9 cellular contexts compared by ENCODE assay signal in genomic region chr17:17445925-17446665, GRCh38. TPM values are rescaled to one million over a fixed set of nuclear protein-coding genes. Genes with fewer than 3 reads are reported as not detected.
A peak's percentile ranks its signal among the peaks of the same experiment; 100 is the strongest.
DNase-seq lines count a peak whose midpoint lies in the region; ATAC-seq, FAIRE-seq and TF ChIP-seq lines count a peak whose summit lies in the region.
"Had no signal": no experiment of that assay in that cellular context is flagged by ENCODE, and none has a peak within 500 bp of the region (broad histone marks: within the 10 kb centered on the region; RNA-seq: fewer than 3 reads in every experiment).

No MANE protein-coding gene starts in this region.

- no peak overlapping the region; a peak in 1 of 4 replicates for H3K9ac ChIP-seq in K562 (ENCODE audit: insufficient read depth in 1 of 2, low read depth in 2 of 2, low read length in 2 of 2)

- H3K4me3 ChIP-seq in A549: peak overlapping the region; percentile 14; the same call in 1 of the 3 replicates
- H3K4me3 ChIP-seq in K562: no peak overlapping the region
- no peak overlapping the region for H3K4me3 ChIP-seq in right lobe of liver

- H4K20me1 ChIP-seq in K562 (replicated peaks; ENCODE audit: control insufficient read depth, insufficient read depth, low read length): no peaks in the 10 kb centered on the region

- H3K4me2 ChIP-seq in A549 (peak overlapping the region; percentile 83), K562 (ENCODE audit: insufficient read depth, low read length) (no peak overlapping the region)

- H3K9me3 ChIP-seq in A549 (peaks cover 11% of the 10 kb centered on the region; the same call in 2 of the 3 replicates), K562 (replicated peaks; ENCODE audit: control insufficient read depth, insufficient read depth, low read depth, low read length) (no peaks in the 10 kb centered on the region; the same call in 1 of the 2 replicates), right lobe of liver (no peaks in the 10 kb centered on the region)

- WGBS in A549 (ENCODE audit: missing lambda C conversion rate): 3% methylated on average over 12 of the region's 12 CpGs
- WGBS in K562 (ENCODE audit: insufficient coverage, low coverage, missing lambda C conversion rate): 7% methylated on average over 10 of the region's 12 CpGs
- WGBS in right lobe of liver (ENCODE audit: insufficient coverage, low coverage, low lambda C conversion rate, missing lambda C conversion rate): 20% methylated on average over 11 of the region's 12 CpGs

- TF ChIP-seq CTCF in A549 (IDR thresholded peaks at IDR 0.05) (no peak), K562 (IDR thresholded peaks at IDR 0.05 in 2 of 3, conservative IDR thresholded peaks at IDR 0.05 in 1 of 3; ENCODE audit: insufficient read depth in 2 of 3, low read depth in 1 of 3, low read length in 3 of 3) (no peak), right lobe of liver (IDR thresholded peaks at IDR 0.05) (no peak)

- no peaks in the 10 kb centered on the region for H3K79me2 ChIP-seq in K562 (ENCODE audit: control insufficient read depth, insufficient read depth, low read length)

- POLR2A ChIA-PET in A549 (lab: Yijun Ruan, JAX) (interaction anchor here (0.7 to 2.8 kb wide), 3 partner anchors 11 to 145 kb away, joined by 3 to 12 read pairs (median 11); partner anchors contain the start of gene RASD1), K562 (lab: Yijun Ruan, JAX) (interaction anchor here (0.7 kb wide), 1 partner anchor 530 kb away, joined by 3 read pairs; no protein-coding TSS in a partner anchor)

- peaks cover 3% of the 10 kb centered on the region for H3K9me3 Mint-ChIP-seq in stimulated activated effector memory CD8-positive, alpha-beta T cell treated with anti-CD3 and anti-CD28 coated beads, Interleukin-12 subunit alpha, Interleukin-12 subunit beta, amount 100 ng/mL, for 72 hours

- peak; percentile 5 to 49; a peak in 3 of 5 replicates for TF ChIP-seq RAD21 in A549 (conservative IDR thresholded peaks at IDR 0.05 in 1 of 2, IDR thresholded peaks at IDR 0.05 in 1 of 2)
- TF ChIP-seq RAD21 in K562 (CRISPR knock-in tag; conservative IDR thresholded peaks at IDR 0.05 in 1 of 2, IDR thresholded peaks at IDR 0.05 in 1 of 2): no peak

- H3K4me1 ChIP-seq in A549 (peaks cover 48% of the 10 kb centered on the region), K562 (replicated peaks in 1 of 2; ENCODE audit: control insufficient read depth in 2 of 2, insufficient read depth in 2 of 2, low read length in 2 of 2) (peaks cover 0 to 3% of the 10 kb centered on the region in 2 experiments; a peak in 3 of 5 replicates), right lobe of liver (peaks cover 0 to 42% (median 19%) of the 10 kb centered on the region in 4 donors)

- FAIRE-seq in A549 (lab: Jason Lieb, UNC) (peak; percentile 95), K562 (lab: Jason Lieb, UNC) (no peak)

- H3K27me3 ChIP-seq in K562 (ENCODE audit: control insufficient read depth in 2 of 2, insufficient read depth in 2 of 2, low read length in 2 of 2) (peaks cover 16 to 50% of the 10 kb centered on the region in 2 experiments; a peak in 4 of 5 replicates), right lobe of liver (no peaks in the 10 kb centered on the region)

- no peak for TF ChIP-seq POLR2A in A549 (IDR thresholded peaks at IDR 0.05; ENCODE audit: low read length)
- TF ChIP-seq POLR2A in K562 (conservative IDR thresholded peaks at IDR 0.05): no peak
- TF ChIP-seq POLR2A in right lobe of liver (IDR thresholded peaks at IDR 0.05): no peak

- BruUV-seq in K562 (replicated peaks; lab: Mats Ljungman, UMichigan): no TSS peak

- in situ Hi-C loops in K562 (cut with MboI): no loop called here

- TF ChIP-seq EP300 in A549 (IDR thresholded peaks at IDR 0.05) (peak; percentile 90 to 97; a peak in 4 of 5 replicates), K562 (IDR thresholded peaks at IDR 0.05; ENCODE audit: low read length) (no peak)

- H3K36me3 Mint-ChIP-seq in stimulated activated effector memory CD8-positive, alpha-beta T cell treated with anti-CD3 and anti-CD28 coated beads, Interleukin-12 subunit alpha, Interleukin-12 subunit beta, amount 100 ng/mL, for 72 hours: no peaks in the 10 kb centered on the region

- H3K9me1 ChIP-seq in K562 (ENCODE audit: control insufficient read depth, insufficient read depth, low read length): no peaks in the 10 kb centered on the region

- CTCF ChIA-PET in A549 (lab: Yijun Ruan, JAX): interaction anchor here (0.8 to 6.5 kb wide), 15 partner anchors 11 to 305 kb away, joined by 3 to 48 read pairs (median 4); partner anchors contain the start of gene RASD1
- CTCF ChIA-PET in K562 (lab: Yijun Ruan, JAX; ENCODE audit: low intra/inter-chr PET ratio): no interaction called here

- H3K4me3 Mint-ChIP-seq in stimulated activated effector memory CD8-positive, alpha-beta T cell treated with anti-CD3 and anti-CD28 coated beads, Interleukin-12 subunit alpha, Interleukin-12 subunit beta, amount 100 ng/mL, for 72 hours: no peak overlapping the region

- DNase-seq in A549 (ENCODE audit: low read depth in 1 of 2, low spot score in 1 of 2): peak; percentile 98
- peak; percentile 90 for DNase-seq in HT-29 (ENCODE audit: low spot score)
- no peak for DNase-seq in K562 (ENCODE audit: extremely low read depth in 1 of 4, low spot score in 3 of 4)
- DNase-seq in right lobe of liver: peak; percentile 78 to 87 (median 85)
- no peak for DNase-seq in stimulated activated effector memory CD8-positive, alpha-beta T cell treated with anti-CD3 and anti-CD28 coated beads, Interleukin-12 subunit alpha, Interleukin-12 subunit beta, amount 100 ng/mL, for 72 hours (ENCODE audit: low spot score in 2 of 2)
- DNase-seq in DMS114 treated with DMSO at 0.1 percent for 48 hours (lab: John Stamatoyannopoulos, UW; ENCODE audit: unreplicated experiment): no peak
- DNase-seq: activated CD4-positive, alpha-beta T cell treated with anti-CD3 and anti-CD28 coated beads for 1 hour had no signal

- H3K27ac Mint-ChIP-seq in stimulated activated effector memory CD8-positive, alpha-beta T cell treated with anti-CD3 and anti-CD28 coated beads, Interleukin-12 subunit alpha, Interleukin-12 subunit beta, amount 100 ng/mL, for 72 hours: no peak overlapping the region

- intact Hi-C loops in K562 (cut with micrococcal nuclease): loop anchor here (5.0 kb wide), 1 partner anchor 89 kb away; no protein-coding TSS in a partner anchor
- intact Hi-C loops in right lobe of liver (cut with DNase I): loop anchor here in 1 of 2 donors (5.0 kb wide), 1 partner anchor 39 kb away; no protein-coding TSS in a partner anchor

- H2AFZ ChIP-seq in K562 (ENCODE audit: low read depth, low read length): no peak overlapping the region

- ATAC-seq in A549 (peak; percentile 86 to 88), K562 (no peak; the same call in 2 of the 3 replicates), right lobe of liver (peak; percentile 73 to 86 (median 82)), GM21360 (IDR thresholded peaks at IDR 0.05; ENCODE audit: unreplicated experiment) (no peak), GM19463 (IDR thresholded peaks at IDR 0.05; ENCODE audit: unreplicated experiment) (no peak)
- ATAC-seq in stimulated activated effector memory CD8-positive, alpha-beta T cell treated with anti-CD3 and anti-CD28 coated beads, Interleukin-12 subunit alpha, Interleukin-12 subunit beta, amount 100 ng/mL, for 72 hours: no peak

- H3K4me1 Mint-ChIP-seq in stimulated activated effector memory CD8-positive, alpha-beta T cell treated with anti-CD3 and anti-CD28 coated beads, Interleukin-12 subunit alpha, Interleukin-12 subunit beta, amount 100 ng/mL, for 72 hours: no peaks in the 10 kb centered on the region

- H3K27ac ChIP-seq in A549 (peak overlapping the region; percentile 71 to 83), K562 (ENCODE audit: extremely low read depth, low read depth, low read length) (no peak overlapping the region), right lobe of liver (peak overlapping the region; percentile 80 to 97 (median 91))

- H3K36me3 ChIP-seq in K562 (ENCODE audit: control insufficient read depth, insufficient read depth, low read length) (no peaks in the 10 kb centered on the region), right lobe of liver (no peaks in the 10 kb centered on the region)

RNA-seq across cellular contexts. Expression of gene MED9, which starts 30.7 kb away (rescaled TPM):
- polyA plus RNA-seq in A549 (2011; rRNA removed): 13.0 and 15.2 TPM in 2 replicates
- polyA plus RNA-seq in A549 (2012; cell fraction: cytosol; rRNA removed): 13.8 and 17.7 TPM in 2 replicates
- 18.7 and 19.9 TPM in 2 replicates for polyA plus RNA-seq in A549 (2012; cell fraction: nucleus; rRNA removed)
- polyA plus RNA-seq in A549 (2017; fragmentation: RNase III; extraction: RNeasy Plus Mini Kit Qiagen cat#74134 plus additional on column Dnase treatment): 15.9 to 17.4 TPM (median 17.4 TPM) in 3 replicates
- polyA minus RNA-seq in A549 (2011; rRNA and poly(A)+ RNA removed): 18.1 and 20.0 TPM in 2 replicates
- 8.9 and 10.5 TPM in 2 replicates for total RNA-seq in HT-29 (2014; rRNA removed; shearing (Covaris generic))
- total RNA-seq in K562 (2011; cell fraction: chromatin; rRNA removed; ENCODE audit: low replicate concordance): 33.8 and 39.7 TPM in 2 replicates
- total RNA-seq in K562 (2011; cell fraction: nucleolus; rRNA removed): 29.3 and 37.5 TPM in 2 replicates
- total RNA-seq in K562 (2011; cell fraction: nucleoplasm; rRNA removed): 33.7 and 41.4 TPM in 2 replicates
- 13.4 and 19.0 TPM in 2 replicates for total RNA-seq in K562 (2014; rRNA removed)
- 11.8 and 12.3 TPM in 2 replicates for total RNA-seq in K562 (2014; rRNA removed; fragmentation: Illumina TruSeq; extraction: Trizol)
- 11.7 and 12.7 TPM in 2 replicates for total RNA-seq in K562 (2015; rRNA removed; fragmentation: Illumina TruSeq; extraction: Trizol)
- total RNA-seq in K562 (2021): 15.3 and 15.5 TPM in 2 replicates
- polyA plus RNA-seq in K562 (2011; rRNA removed): 12.7 and 13.3 TPM in 2 replicates
- polyA plus RNA-seq in K562 (2011; cell fraction: cytosol; rRNA removed): 15.8 and 18.2 TPM in 2 replicates
- polyA plus RNA-seq in K562 (2011; cell fraction: nucleus; rRNA removed): 15.7 and 16.3 TPM in 2 replicates
- polyA plus RNA-seq in K562 (2012): 9.7 and 10.4 TPM in 2 replicates
- 11.9 and 14.2 TPM in 2 replicates for polyA plus RNA-seq in K562 (2014; fragmentation: Illumina TruSeq; extraction: Trizol)
- polyA plus RNA-seq in K562 (2014; fragmentation: Nextera tagmentation; extraction: Ambion mirVana): 1 to 10 TPM; 2.2 to 2.4 TPM
- polyA plus RNA-seq in K562 (2014; rRNA removed): 15.8 and 16.1 TPM in 2 replicates
- polyA minus RNA-seq in K562 (2011; rRNA and poly(A)+ RNA removed): 12.5 and 13.2 TPM in 2 replicates
- 8.5 and 9.4 TPM in 2 replicates for polyA minus RNA-seq in K562 (2011; cell fraction: cytosol; rRNA and poly(A)+ RNA removed)
- polyA minus RNA-seq in K562 (2011; cell fraction: nucleus; rRNA and poly(A)+ RNA removed): 18.0 and 18.4 TPM in 2 replicates
- total RNA-seq in right lobe of liver: 10 to 100 TPM in 3 of 6 experiments, 1 to 10 TPM in 3; 5.7 to 24.4 (median 12.4) TPM

RNA-seq across cellular contexts. Expression of gene RASD1, which starts 50.1 kb away (rescaled TPM):
- polyA plus RNA-seq in A549 (2011; rRNA removed): 0.99 and 1.4 TPM in 2 replicates
- 1.3 and 2.0 TPM in 2 replicates for polyA plus RNA-seq in A549 (2012; cell fraction: cytosol; rRNA removed)
- polyA plus RNA-seq in A549 (2012; cell fraction: nucleus; rRNA removed): 3.2 and 4.7 TPM in 2 replicates
- 0.77 to 0.92 TPM (median 0.80 TPM) in 3 replicates for polyA plus RNA-seq in A549 (2017; fragmentation: RNase III; extraction: RNeasy Plus Mini Kit Qiagen cat#74134 plus additional on column Dnase treatment)
- 0.83 and 1.0 TPM in 2 replicates for polyA minus RNA-seq in A549 (2011; rRNA and poly(A)+ RNA removed)
- total RNA-seq in HT-29 (2014; rRNA removed; shearing (Covaris generic)): 5.9 and 6.0 TPM in 2 replicates
- total RNA-seq in K562 (2011; cell fraction: chromatin; rRNA removed; ENCODE audit: low replicate concordance): not detected in 2 replicates
- 0.17 and 0.26 TPM in 2 replicates for total RNA-seq in K562 (2011; cell fraction: nucleolus; rRNA removed)
- 0.29 TPM in 1 of 2 replicates, not detected in the other for total RNA-seq in K562 (2011; cell fraction: nucleoplasm; rRNA removed)
- total RNA-seq in K562 (2014; rRNA removed): 0.08 TPM in 1 of 2 replicates, not detected in the other
- not detected in 2 replicates for total RNA-seq in K562 (2014; rRNA removed; fragmentation: Illumina TruSeq; extraction: Trizol)
- total RNA-seq in K562 (2015; rRNA removed; fragmentation: Illumina TruSeq; extraction: Trizol): not detected in 2 replicates
- total RNA-seq in K562 (2021): 0.11 and 0.16 TPM in 2 replicates
- not detected in 2 replicates for polyA plus RNA-seq in K562 (2011; rRNA removed)
- polyA plus RNA-seq in K562 (2011; cell fraction: cytosol; rRNA removed): 0.04 and 0.10 TPM in 2 replicates
- polyA plus RNA-seq in K562 (2011; cell fraction: nucleus; rRNA removed): 0.11 and 0.21 TPM in 2 replicates
- not detected in 2 replicates for polyA plus RNA-seq in K562 (2012)
- polyA plus RNA-seq in K562 (2014; fragmentation: Illumina TruSeq; extraction: Trizol): not detected in 2 replicates
- polyA plus RNA-seq in K562 (2014; fragmentation: Nextera tagmentation; extraction: Ambion mirVana): not detected
- polyA plus RNA-seq in K562 (2014; rRNA removed): not detected in 2 replicates
- not detected in 2 replicates for polyA minus RNA-seq in K562 (2011; rRNA and poly(A)+ RNA removed)
- not detected in 2 replicates for polyA minus RNA-seq in K562 (2011; cell fraction: cytosol; rRNA and poly(A)+ RNA removed)
- 0.27 and 0.56 TPM in 2 replicates for polyA minus RNA-seq in K562 (2011; cell fraction: nucleus; rRNA and poly(A)+ RNA removed)
- 100 to 1,000 TPM in 3 of 6 experiments, 10 to 100 TPM in 2, 1 to 10 TPM in 1; 1.0 to 230 (median 101) TPM for total RNA-seq in right lobe of liver

Comparison
In these comparisons a context has a peak if more than half of its experiments do, and no peak if none do; other contexts are left out.
1. ATAC-seq: peak in A549 (2 of 2) and right lobe of liver (4 of 4); none in K562 (single experiment), stimulated activated effector memory CD8-positive, alpha-beta T cell treated with anti-CD3 and anti-CD28 coated beads, Interleukin-12 subunit alpha, Interleukin-12 subunit beta, amount 100 ng/mL, for 72 hours (single experiment), GM21360 (single experiment) and GM19463 (single experiment).
2. DNase-seq: peak in A549 (2 of 2), HT-29 (single experiment) and right lobe of liver (3 of 3); none in K562 (0 of 4), stimulated activated effector memory CD8-positive, alpha-beta T cell treated with anti-CD3 and anti-CD28 coated beads, Interleukin-12 subunit alpha, Interleukin-12 subunit beta, amount 100 ng/mL, for 72 hours (0 of 2) and DMS114 treated with DMSO at 0.1 percent for 48 hours (single experiment).
3. Of the 35 proteins assayed by ChIP-seq in both K562 and A549: peak only in K562: none; only in A549: CEBPB, CHD2, E2F6, ELK1, EP300, JUN and 6 more; in both: none; in neither: 23.